In the genomic region with DNA sequence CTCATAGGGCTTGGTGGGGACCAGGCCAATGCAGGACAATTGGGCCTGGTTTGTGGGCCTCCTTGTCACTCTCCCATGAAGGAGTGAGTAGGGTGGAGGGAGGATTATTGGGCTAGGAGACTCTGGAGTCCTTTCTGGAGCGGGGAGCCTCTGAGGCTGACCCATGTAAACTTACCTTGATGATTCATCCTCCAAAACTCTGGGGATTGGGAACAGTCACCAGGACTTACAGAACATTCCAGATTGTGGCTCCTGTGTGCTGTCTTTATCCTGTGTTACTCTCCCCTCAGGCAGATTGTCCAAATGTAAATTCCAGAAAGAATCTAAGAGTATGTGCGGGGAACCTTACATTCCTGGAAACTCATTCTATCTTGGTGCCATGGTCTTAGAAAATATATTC, we compare ENCODE assay signal across 13 cellular contexts.
DNase-seq lines count a peak whose midpoint lies in the region; ATAC-seq, FAIRE-seq and TF ChIP-seq lines count a peak whose summit lies in the region.
"Had no signal": no experiment of that assay in that cellular context is flagged by ENCODE, and none has a peak within 500 bp of the region (broad histone marks: within the 10 kb centered on the region; RNA-seq: fewer than 3 reads in every experiment).

No MANE protein-coding gene starts in this region.

- POLR2A ChIA-PET in PC-3 (lab: Charles Lee; ENCODE audit: unreplicated experiment), result no interaction called here

- CTCF ChIA-PET in PC-3 (lab: Charles Lee), result no interaction called here

- H3K27me3 ChIP-seq in PC-3 (ENCODE audit: low read length), result peaks cover 36% of the 10 kb centered on the region
- no peaks in the 10 kb centered on the region for H3K27me3 ChIP-seq in bronchial epithelial cell (ENCODE audit: control insufficient read depth, insufficient read depth, low read length)
- no peaks in the 10 kb centered on the region for H3K27me3 ChIP-seq in mesendoderm (ENCODE audit: insufficient read depth, low read length, poor library complexity)

- H3K79me2 ChIP-seq in PC-3 (ENCODE audit: low read length) (no peaks in the 10 kb centered on the region), mesendoderm (ENCODE audit: control insufficient read depth, insufficient read depth, low read length) (no peaks in the 10 kb centered on the region)

- H3K4me1 ChIP-seq in PC-3 (ENCODE audit: insufficient read depth, low read length), result no peaks in the 10 kb centered on the region
- H3K4me1 ChIP-seq in mesendoderm (ENCODE audit: control insufficient read depth, low read depth, low read length), result peaks cover 6% of the 10 kb centered on the region

- H3F3A ChIP-seq in PC-3 (ENCODE audit: low read length, unreplicated experiment), result no peaks in the 10 kb centered on the region

- no peak overlapping the region for H2BK15ac ChIP-seq in mesendoderm (replicated peaks; ENCODE audit: low read depth)

- no peak overlapping the region for H2AK5ac ChIP-seq in mesendoderm (ENCODE audit: low read length)

- H3K4me3 ChIP-seq in PC-3 (ENCODE audit: low read length) (no peak overlapping the region), bronchial epithelial cell (ENCODE audit: low read depth, low read length) (no peak overlapping the region), mesendoderm (ENCODE audit: low read length) (no peak overlapping the region)

- no peak overlapping the region for H2BK5ac ChIP-seq in mesendoderm (ENCODE audit: low read length)

- no peaks in the 10 kb centered on the region for H3K79me1 ChIP-seq in mesendoderm (ENCODE audit: low read length)

- H3K36me3 ChIP-seq in PC-3 (ENCODE audit: low read depth, low read length) (no peaks in the 10 kb centered on the region), bronchial epithelial cell (ENCODE audit: control insufficient read depth, insufficient read depth, low read length) (no peaks in the 10 kb centered on the region), mesendoderm (ENCODE audit: control insufficient read depth, insufficient read depth, low read length) (no peaks in the 10 kb centered on the region)

- H3K56ac ChIP-seq in mesendoderm (ENCODE audit: low read length), result no peak overlapping the region

- no peak overlapping the region for H4K8ac ChIP-seq in mesendoderm (ENCODE audit: low read depth, low read length)

- no peak overlapping the region for H2BK120ac ChIP-seq in mesendoderm (ENCODE audit: low read depth, low read length)

- H4K5ac ChIP-seq in mesendoderm (ENCODE audit: low read length), result no peak overlapping the region

- intact Hi-C loops in PC-3 (cut with micrococcal nuclease), result no loop called here

- H3K9me3 ChIP-seq in PC-3 (ENCODE audit: low read length), result no peaks in the 10 kb centered on the region

- H3K4me2 ChIP-seq in PC-3 (ENCODE audit: low read length) (no peak overlapping the region), mesendoderm (ENCODE audit: low read length) (no peak overlapping the region)

- H3K27ac ChIP-seq in PC-3 (ENCODE audit: low read length) (no peak overlapping the region), mesendoderm (ENCODE audit: low read depth, low read length) (no peak overlapping the region)
- H3K27ac ChIP-seq: HL-60 had no signal

- H3K9ac ChIP-seq in PC-3 (ENCODE audit: low read length) (no peak overlapping the region), mesendoderm (ENCODE audit: low read length) (no peak overlapping the region)

- no peak for TF ChIP-seq CTCF in PC-3 (conservative IDR thresholded peaks at IDR 0.05; ENCODE audit: low read depth, low read length)
- TF ChIP-seq CTCF in bronchial epithelial cell (IDR thresholded peaks at IDR 0.05; ENCODE audit: insufficient read depth, low read length, severe bottlenecking), result no peak

- no peak overlapping the region for H2AFZ ChIP-seq in PC-3 (ENCODE audit: low read length)

- H3K23ac ChIP-seq in mesendoderm (ENCODE audit: low read length), result no peak overlapping the region

- DNase-seq in PC-3 (peak; percentile 41), bronchial epithelial cell (ENCODE audit: low read depth) (peak; percentile 22), mesendoderm (peak; percentile 54), amniotic stem cell (lab: John Stamatoyannopoulos, UW) (no peak), dedifferentiated amniotic fluid mesenchymal stem cell (ENCODE audit: extremely low spot score) (no peak), inferior parietal cortex (ENCODE audit: extremely low spot score) (no peak)
- DNase-seq in effector CD8-positive, alpha-beta T cell (lab: John Stamatoyannopoulos, UW), result no peak
- DNase-seq: C1 segment of cervical spinal cord, Calu3, DMS 273 treated with DMSO at 0.1 percent for 48 hours, HCEC 1CT had no signal

- H3K9me2 ChIP-seq in PC-3 (replicated peaks; ENCODE audit: low read length), result no peaks in the 10 kb centered on the region

- no TSS peak for BruUV-seq in PC-3 (replicated peaks; lab: Mats Ljungman, UMichigan)

- FAIRE-seq in bronchial epithelial cell (lab: Jason Lieb, UNC), result no peak
- FAIRE-seq: A204.1 had no signal

- H3K18ac ChIP-seq in mesendoderm (ENCODE audit: low read length), result no peak overlapping the region

- H4K20me1 ChIP-seq in PC-3 (ENCODE audit: low read length), result no peaks in the 10 kb centered on the region

- WGBS in mesendoderm (ENCODE audit: extremely low coverage, insufficient coverage, low lambda C conversion rate), result no CpG with 5 or more reads among the region's 2 CpGs

- ATAC-seq in PC-3, result no peak

- no peak overlapping the region for H3K4ac ChIP-seq in mesendoderm (ENCODE audit: low read depth, low read length)

Comparison
In these comparisons a context has a peak if more than half of its experiments do, and no peak if none do; other contexts are left out.
1. DNase-seq: peak in PC-3 (single experiment), bronchial epithelial cell (single experiment) and mesendoderm (single experiment); none in amniotic stem cell (single experiment), dedifferentiated amniotic fluid mesenchymal stem cell (single experiment), inferior parietal cortex (single experiment) and effector CD8-positive, alpha-beta T cell (single experiment).